ENCODE assay signal across 19 cellular contexts in genomic region chr20:51285684-51286083, GRCh38.
"Had no signal": no experiment of that assay in that cellular context is flagged by ENCODE, and none has a peak within 500 bp of the region (broad histone marks: within the 10 kb centered on the region; RNA-seq: fewer than 3 reads in every experiment).

No MANE protein-coding gene starts in this region.

- H3K27me3 Mint-ChIP-seq: stimulated activated naive CD8-positive, alpha-beta T cell treated with anti-CD3 and anti-CD28 coated beads, Interleukin-15, Interleukin-2, amounts not matched to agents 100 ng/mL and 50 ng/mL, for 24 hours had no signal

- H3K27ac Mint-ChIP-seq: endodermal cell; natural killer cell treated with Interleukin-12 subunit alpha and Interleukin-12 subunit beta and Interleukin-15 and Interleukin-18, amount 100 ng/mL, for 72 hours; stimulated activated memory B cell treated with anti-CD40 and anti-IgM and Interleukin-4, amounts not matched to agents 10 μg/mL and 1 μg/mL and 100 μg/mL, for 72 hours; stimulated activated naive CD8-positive, alpha-beta T cell treated with anti-CD3 and anti-CD28 coated beads, Interleukin-15, Interleukin-2, amounts not matched to agents 100 ng/mL and 50 ng/mL, for 24 hours had no signal

- H3K27me3 ChIP-seq: colonic mucosa, foreskin keratinocyte had no signal

- H3K4me1 Mint-ChIP-seq: stimulated activated memory B cell treated with anti-CD40 and anti-IgM and Interleukin-4, amounts not matched to agents 10 μg/mL and 1 μg/mL and 100 μg/mL, for 72 hours had no signal

- H3K9me3 Mint-ChIP-seq: natural killer cell treated with Interleukin-12 subunit alpha and Interleukin-12 subunit beta and Interleukin-15 and Interleukin-18, amount 100 ng/mL, for 72 hours; stimulated activated naive CD8-positive, alpha-beta T cell treated with anti-CD3 and anti-CD28 coated beads, Interleukin-15, Interleukin-2, amounts not matched to agents 100 ng/mL and 50 ng/mL, for 24 hours had no signal

- H3K4me1 ChIP-seq: colonic mucosa, foreskin keratinocyte, spleen had no signal

- H3K4me3 Mint-ChIP-seq: endodermal cell; natural killer cell treated with Interleukin-12 subunit alpha and Interleukin-12 subunit beta and Interleukin-15 and Interleukin-18, amount 100 ng/mL, for 72 hours; stimulated activated memory B cell treated with anti-CD40 and anti-IgM and Interleukin-4, amounts not matched to agents 10 μg/mL and 1 μg/mL and 100 μg/mL, for 72 hours; stimulated activated naive CD8-positive, alpha-beta T cell treated with anti-CD3 and anti-CD28 coated beads, Interleukin-15, Interleukin-2, amounts not matched to agents 100 ng/mL and 50 ng/mL, for 24 hours had no signal

- H3K4me3 ChIP-seq: colonic mucosa, spleen, thoracic aorta had no signal

- H3K9me3 ChIP-seq: colonic mucosa, thoracic aorta had no signal

- H3K36me3 ChIP-seq: colonic mucosa, spleen, thoracic aorta had no signal

- H3K27ac ChIP-seq: colonic mucosa, foreskin keratinocyte, spleen, thoracic aorta had no signal

- DNase-seq: cerebellar nuclear complex; colonic mucosa; dermis blood vessel endothelial cell; effector CD4-positive, alpha-beta T cell; endodermal cell; erythroblast; occipital lobe; spleen; stimulated activated CD4-positive, alpha-beta T cell treated with anti-CD3 and anti-CD28 coated beads, Interleukin-15, amount 100 ng/mL, for 24 hours; stimulated activated CD4-positive, alpha-beta T cell treated with anti-CD3 and anti-CD28 coated beads, Interleukin-1b, Interleukin-23, amount 100 ng/mL, for 48 hours; stimulated activated CD4-positive, alpha-beta T cell treated with anti-CD3 and anti-CD28 coated beads, Interleukin-4, amount 100 ng/mL, for 24 hours; trophoblast cell had no signal

- FAIRE-seq: endothelial cell of umbilical vein had no signal

- ATAC-seq: foreskin keratinocyte; natural killer cell treated with Interleukin-12 subunit alpha and Interleukin-12 subunit beta and Interleukin-15 and Interleukin-18, amount 100 ng/mL, for 72 hours; sciatic nerve; stimulated activated memory B cell treated with anti-CD40 and anti-IgM and Interleukin-4, amounts not matched to agents 10 μg/mL and 1 μg/mL and 100 μg/mL, for 72 hours had no signal

- H3K36me3 Mint-ChIP-seq: natural killer cell treated with Interleukin-12 subunit alpha and Interleukin-12 subunit beta and Interleukin-15 and Interleukin-18, amount 100 ng/mL, for 72 hours; stimulated activated memory B cell treated with anti-CD40 and anti-IgM and Interleukin-4, amounts not matched to agents 10 μg/mL and 1 μg/mL and 100 μg/mL, for 72 hours had no signal
